Comparison of ENCODE assay signal across 23 cellular contexts in genomic region chr10:123451206-123451605, GRCh38.
A peak's percentile ranks its signal among the peaks of the same experiment; 100 is the strongest.
DNase-seq lines count a peak whose midpoint lies in the region; ATAC-seq, FAIRE-seq and TF ChIP-seq lines count a peak whose summit lies in the region.
"Had no signal": no experiment of that assay in that cellular context is flagged by ENCODE, and none has a peak within 500 bp of the region (broad histone marks: within the 10 kb centered on the region; RNA-seq: fewer than 3 reads in every experiment).

No MANE protein-coding gene starts in this region.

- POLR2A ChIA-PET in activated naive CD8-positive, alpha-beta T cell treated with anti-CD3 and anti-CD28 coated beads, Interleukin-2, amount 10 ng/mL, durations not matched to agents 7 days and 5 days (lab: Charles Lee): no interaction called here

- no peak for DNase-seq in activated naive CD8-positive, alpha-beta T cell treated with anti-CD3 and anti-CD28 coated beads, Interleukin-2, amount 10 ng/mL, durations not matched to agents 7 days and 5 days
- DNase-seq in activated naive CD8-positive, alpha-beta T cell treated with anti-CD3 and anti-CD28 coated beads, Interleukin-2, amount 50 U/mL, for 24 hours: no peak
- peak; percentile 41 for DNase-seq in Jurkat, Clone E6-1 (ENCODE audit: low read depth, low spot score)
- DNase-seq in natural killer cell (no peak), upper lobe of right lung (no peak), pancreas (no peak)
- DNase-seq: CD4-positive, CD25-positive, alpha-beta regulatory T cell; CD8-positive, alpha-beta T cell; DMS 273 treated with DMSO at 0.1 percent for 48 hours; DMS79; EL; GDM1; H9 had no signal

- peaks cover 12% of the 10 kb centered on the region for H3K4me1 Mint-ChIP-seq in activated naive CD8-positive, alpha-beta T cell treated with anti-CD3 and anti-CD28 coated beads, Interleukin-2, amount 10 ng/mL, durations not matched to agents 7 days and 5 days
- no peaks in the 10 kb centered on the region for H3K4me1 Mint-ChIP-seq in activated naive CD8-positive, alpha-beta T cell treated with anti-CD3 and anti-CD28 coated beads, Interleukin-2, amount 50 U/mL, for 24 hours
- H3K4me1 Mint-ChIP-seq in natural killer cell: peaks cover 0 to 11% of the 10 kb centered on the region in 2 donors
- H3K4me1 Mint-ChIP-seq: B cell, GM23338 had no signal

- FAIRE-seq in pancreas (lab: Jason Lieb, UNC): no peak
- FAIRE-seq: A204.1, D721Med, GM12878, GM19239 had no signal

- H3K27me3 ChIP-seq in upper lobe of right lung (no peaks in the 10 kb centered on the region), pancreas (no peaks in the 10 kb centered on the region)
- H3K27me3 ChIP-seq: BLaER1 had no signal

- H3K36me3 ChIP-seq in upper lobe of right lung (no peaks in the 10 kb centered on the region), pancreas (no peaks in the 10 kb centered on the region)

- TF ChIP-seq CTCF in natural killer cell (IDR thresholded peaks at IDR 0.05) (no peak), upper lobe of right lung (IDR thresholded peaks at IDR 0.05) (no peak), pancreas (IDR thresholded peaks at IDR 0.05) (no peak)

- H3K27ac Mint-ChIP-seq in activated naive CD8-positive, alpha-beta T cell treated with anti-CD3 and anti-CD28 coated beads, Interleukin-2, amount 10 ng/mL, durations not matched to agents 7 days and 5 days: no peak overlapping the region
- H3K27ac Mint-ChIP-seq in activated naive CD8-positive, alpha-beta T cell treated with anti-CD3 and anti-CD28 coated beads, Interleukin-2, amount 50 U/mL, for 24 hours: no peak overlapping the region
- H3K27ac Mint-ChIP-seq in natural killer cell: peak overlapping the region in 1 of 2 donors; percentile 38
- H3K27ac Mint-ChIP-seq: B cell; CD4-positive, CD25-positive, alpha-beta regulatory T cell; CD8-positive, alpha-beta T cell; GM23338; H9 had no signal

- intact Hi-C loops in natural killer cell (cut with micrococcal nuclease): no loop called here
- intact Hi-C loops in upper lobe of right lung (cut with DNase I): no loop called here
- intact Hi-C loops in pancreas (cut with DNase I): no loop called here

- no peak overlapping the region for H3K4me3 ChIP-seq in Jurkat, Clone E6-1 (ENCODE audit: low read length)
- H3K4me3 ChIP-seq in upper lobe of right lung: no peak overlapping the region
- no peak overlapping the region for H3K4me3 ChIP-seq in pancreas
- H3K4me3 ChIP-seq: BLaER1, GM12878, GM23338 had no signal

- H3K4me1 ChIP-seq in upper lobe of right lung (no peaks in the 10 kb centered on the region), pancreas (no peaks in the 10 kb centered on the region)

- ATAC-seq in activated naive CD8-positive, alpha-beta T cell treated with anti-CD3 and anti-CD28 coated beads, Interleukin-2, amount 10 ng/mL, durations not matched to agents 7 days and 5 days (ENCODE audit: low read depth): no peak
- no peak for ATAC-seq in activated naive CD8-positive, alpha-beta T cell treated with anti-CD3 and anti-CD28 coated beads, Interleukin-2, amount 50 U/mL, for 24 hours
- ATAC-seq in natural killer cell (peak in 2 of 3 donors; percentile 50 to 62), upper lobe of right lung (no peak), pancreas (no peak), HG03439 (IDR thresholded peaks at IDR 0.05; ENCODE audit: unreplicated experiment) (no peak)
- ATAC-seq: CD8-positive, alpha-beta T cell; GM12878 had no signal

- H3K27ac ChIP-seq in upper lobe of right lung (no peak overlapping the region), pancreas (no peak overlapping the region)
- H3K27ac ChIP-seq: 22Rv1, BLaER1, C4-2B had no signal

- WGBS in pancreas, 2 donors: 46 to 51% methylated on average over 9 of the region's 9 CpGs

- peaks cover 15% of the 10 kb centered on the region for H3K27me3 Mint-ChIP-seq in activated naive CD8-positive, alpha-beta T cell treated with anti-CD3 and anti-CD28 coated beads, Interleukin-2, amount 10 ng/mL, durations not matched to agents 7 days and 5 days
- H3K27me3 Mint-ChIP-seq in activated naive CD8-positive, alpha-beta T cell treated with anti-CD3 and anti-CD28 coated beads, Interleukin-2, amount 50 U/mL, for 24 hours: peaks cover 21% of the 10 kb centered on the region
- H3K27me3 Mint-ChIP-seq in natural killer cell (ENCODE audit: low read depth in 2 of 2): peaks cover 0 to 11% of the 10 kb centered on the region in 2 donors

- H3K4me3 Mint-ChIP-seq in activated naive CD8-positive, alpha-beta T cell treated with anti-CD3 and anti-CD28 coated beads, Interleukin-2, amount 10 ng/mL, durations not matched to agents 7 days and 5 days: peak overlapping the region; percentile 28
- H3K4me3 Mint-ChIP-seq in activated naive CD8-positive, alpha-beta T cell treated with anti-CD3 and anti-CD28 coated beads, Interleukin-2, amount 50 U/mL, for 24 hours: no peak overlapping the region
- no peak overlapping the region for H3K4me3 Mint-ChIP-seq in natural killer cell
- H3K4me3 Mint-ChIP-seq: B cell; CD4-positive, CD25-positive, alpha-beta regulatory T cell; CD8-positive, alpha-beta T cell; GM23338; H9 had no signal

- H3K9me3 Mint-ChIP-seq in activated naive CD8-positive, alpha-beta T cell treated with anti-CD3 and anti-CD28 coated beads, Interleukin-2, amount 10 ng/mL, durations not matched to agents 7 days and 5 days: no peaks in the 10 kb centered on the region
- no peaks in the 10 kb centered on the region for H3K9me3 Mint-ChIP-seq in activated naive CD8-positive, alpha-beta T cell treated with anti-CD3 and anti-CD28 coated beads, Interleukin-2, amount 50 U/mL, for 24 hours
- H3K9me3 Mint-ChIP-seq in natural killer cell: no peaks in the 10 kb centered on the region
- H3K9me3 Mint-ChIP-seq: CD4-positive, CD25-positive, alpha-beta regulatory T cell; CD8-positive, alpha-beta T cell; GM23338; H9 had no signal

- no peaks in the 10 kb centered on the region for H3K36me3 Mint-ChIP-seq in activated naive CD8-positive, alpha-beta T cell treated with anti-CD3 and anti-CD28 coated beads, Interleukin-2, amount 10 ng/mL, durations not matched to agents 7 days and 5 days
- H3K36me3 Mint-ChIP-seq in activated naive CD8-positive, alpha-beta T cell treated with anti-CD3 and anti-CD28 coated beads, Interleukin-2, amount 50 U/mL, for 24 hours (ENCODE audit: low read depth): no peaks in the 10 kb centered on the region
- no peaks in the 10 kb centered on the region for H3K36me3 Mint-ChIP-seq in natural killer cell
- H3K36me3 Mint-ChIP-seq: CD4-positive, CD25-positive, alpha-beta regulatory T cell; CD8-positive, alpha-beta T cell had no signal

- H3K9me3 ChIP-seq in upper lobe of right lung (no peaks in the 10 kb centered on the region), pancreas (no peaks in the 10 kb centered on the region)

Comparison
In these comparisons a context has a peak if more than half of its experiments do, and no peak if none do; other contexts are left out.
1. ATAC-seq: peak in natural killer cell (2 of 3); none in activated naive CD8-positive, alpha-beta T cell treated with anti-CD3 and anti-CD28 coated beads, Interleukin-2, amount 10 ng/mL, durations not matched to agents 7 days and 5 days (single experiment), activated naive CD8-positive, alpha-beta T cell treated with anti-CD3 and anti-CD28 coated beads, Interleukin-2, amount 50 U/mL, for 24 hours (single experiment), upper lobe of right lung (single experiment), pancreas (0 of 4) and HG03439 (single experiment).